25 cellular contexts compared by ENCODE assay signal in genomic region chr17:19417611-19418010, GRCh38. TPM values are rescaled to one million over a fixed set of nuclear protein-coding genes. Genes with fewer than 3 reads are reported as not detected.
DNase-seq lines count a peak whose midpoint lies in the region; ATAC-seq and TF ChIP-seq lines count a peak whose summit lies in the region.
"Had no signal": no experiment of that assay in that cellular context is flagged by ENCODE, and none has a peak within 500 bp of the region (broad histone marks: within the 10 kb centered on the region; RNA-seq: fewer than 3 reads in every experiment).

No MANE protein-coding gene starts in this region.

- H3K36me3 ChIP-seq in gastroesophageal sphincter: no peaks in the 10 kb centered on the region
- peaks cover 0 to 16% (median 0%) of the 10 kb centered on the region in 4 donors for H3K36me3 ChIP-seq in sigmoid colon
- H3K36me3 ChIP-seq in left ventricle myocardium inferior: no peaks in the 10 kb centered on the region
- H3K36me3 ChIP-seq: MG63, Peyer's patch had no signal

- H3K4me3 Mint-ChIP-seq in T-helper 17 cell: peak overlapping the region; percentile 7
- H3K4me3 Mint-ChIP-seq: IgD-negative memory B cell had no signal

- H3K4me1 ChIP-seq in gastroesophageal sphincter: peaks cover 0 to 6% (median 4%) of the 10 kb centered on the region in 3 donors
- peaks cover 0 to 10% (median 5%) of the 10 kb centered on the region in 4 donors for H3K4me1 ChIP-seq in sigmoid colon
- no peaks in the 10 kb centered on the region for H3K4me1 ChIP-seq in left ventricle myocardium inferior

- POLR2A ChIA-PET in GM10248 (lab: Yijun Ruan, JAX): no interaction called here

- H3K27ac ChIP-seq in gastroesophageal sphincter (peak overlapping the region in 3 of 4 donors; percentile 31 to 51 (median 43)), sigmoid colon (peak overlapping the region in 3 of 4 donors; percentile 36 to 46 (median 45)), left ventricle myocardium inferior (replicated peaks) (no peak overlapping the region)
- H3K27ac ChIP-seq: C4-2B had no signal

- intact Hi-C loops in sigmoid colon (cut with DNase I) (no loop called here), left ventricle myocardium inferior (cut with micrococcal nuclease) (no loop called here)

- TF ChIP-seq POLR2A in gastroesophageal sphincter (IDR thresholded peaks at IDR 0.05) (no peak), sigmoid colon (IDR thresholded peaks at IDR 0.05) (no peak)

- H3K27ac Mint-ChIP-seq in T-helper 17 cell: peak overlapping the region; percentile 89
- H3K27ac Mint-ChIP-seq: IgD-negative memory B cell had no signal

- no peak for TF ChIP-seq EP300 in gastroesophageal sphincter (IDR thresholded peaks at IDR 0.05)
- no peak for TF ChIP-seq EP300 in sigmoid colon (IDR thresholded peaks at IDR 0.05)

- TF ChIP-seq CTCF in GM10248 (IDR thresholded peaks at IDR 0.05; ENCODE audit: control extremely low read depth, extremely low read depth, low read depth, missing control alignments) (no peak), gastroesophageal sphincter (IDR thresholded peaks at IDR 0.05) (no peak), sigmoid colon (IDR thresholded peaks at IDR 0.05) (no peak), left ventricle myocardium inferior (IDR thresholded peaks at IDR 0.05; ENCODE audit: borderline replicate concordance) (no peak)

- H3K36me3 Mint-ChIP-seq in T-helper 17 cell (ENCODE audit: low read depth): no peaks in the 10 kb centered on the region
- H3K36me3 Mint-ChIP-seq: IgD-negative memory B cell had no signal

- H3K9me3 ChIP-seq in T-helper 17 cell (ENCODE audit: control insufficient read depth, low read length, poor library complexity, severe bottlenecking) (no peaks in the 10 kb centered on the region), gastroesophageal sphincter (no peaks in the 10 kb centered on the region), sigmoid colon (no peaks in the 10 kb centered on the region), left ventricle myocardium inferior (replicated peaks) (no peaks in the 10 kb centered on the region)
- H3K9me3 ChIP-seq: MG63, Peyer's patch had no signal

- DNase-seq in GM10248 (ENCODE audit: extremely low spot score) (peak; percentile 11), T-helper 17 cell (no peak), sigmoid colon (no peak), left ventricle myocardium inferior (no peak), NCI-H2081 treated with DMSO at 0.1 percent for 48 hours (lab: John Stamatoyannopoulos, UW) (no peak)
- DNase-seq: ACHN; DMS79 treated with DMSO at 0.1 percent for 48 hours; GOT3; Karpas-422; MG63; NCI-H1092; NCI-H146; NCI-H2029 treated with DMSO at 0.1 percent for 48 hours; NCI-H2171 treated with DMSO at 0.1 percent for 48 hours; NCI-H446; NCI-H748 treated with DMSO at 0.1 percent for 48 hours; NK-92 treated with Interleukin-12 subunit alpha and Interleukin-12 subunit beta, amount 100 ng/mL, for 24 hours; Peyer's patch had no signal

- H3K4me3 ChIP-seq in gastroesophageal sphincter (no peak overlapping the region), sigmoid colon (no peak overlapping the region), left ventricle myocardium inferior (no peak overlapping the region)
- H3K4me3 ChIP-seq: MG63, Peyer's patch had no signal

- WGBS in gastroesophageal sphincter (ENCODE audit: low coverage in 1 of 2), 2 donors: 50 to 59% methylated on average over 2 to 3 of the region's 3 CpGs
- WGBS in sigmoid colon, 2 donors: 42 to 51% methylated on average over 3 of the region's 3 CpGs

- peaks cover 6% of the 10 kb centered on the region for H3K27me3 Mint-ChIP-seq in T-helper 17 cell

- ATAC-seq in T-helper 17 cell (peak; percentile 65), gastroesophageal sphincter (no peak), GM21447 (IDR thresholded peaks at IDR 0.05; ENCODE audit: unreplicated experiment) (no peak), HG03469 (IDR thresholded peaks at IDR 0.05; ENCODE audit: unreplicated experiment) (no peak)

- peaks cover 11% of the 10 kb centered on the region for H3K4me1 Mint-ChIP-seq in T-helper 17 cell

- H3K27me3 ChIP-seq in gastroesophageal sphincter: no peaks in the 10 kb centered on the region
- no peaks in the 10 kb centered on the region for H3K27me3 ChIP-seq in sigmoid colon
- no peaks in the 10 kb centered on the region for H3K27me3 ChIP-seq in left ventricle myocardium inferior (ENCODE audit: low read depth)
- H3K27me3 ChIP-seq: MG63, Peyer's patch had no signal

- CTCF ChIA-PET in GM10248 (lab: Yijun Ruan, JAX): interaction anchor here (1.3 to 1.5 kb wide), 2 partner anchors 12 to 30 kb away, joined by 3 to 4 read pairs; no protein-coding TSS in a partner anchor

RNA-seq across cellular contexts. Expression of gene RNF112, which starts 6.6 kb away (rescaled TPM):
- total RNA-seq in T-helper 17 cell: under 1 TPM; 0.25 to 0.57 TPM
- 1 to 10 TPM; 1.4 to 7.6 (median 2.6) TPM for total RNA-seq in gastroesophageal sphincter
- 1 to 10 TPM; 3.8 to 8.6 (median 7.8) TPM for total RNA-seq in sigmoid colon
- polyA plus RNA-seq in sigmoid colon: 1 to 10 TPM in 1 of 3 donors, under 1 TPM in 2; 0.60 to 7.2 (median 0.92) TPM
- 1.6 TPM for total RNA-seq in left ventricle myocardium inferior
- total RNA-seq: HT-29, SK-MEL-5 had no signal
- polyA plus RNA-seq: IgD-negative memory B cell had no signal

RNA-seq across cellular contexts. Expression of gene MFAP4, which starts 30.6 kb away (rescaled TPM):
- total RNA-seq in T-helper 17 cell: not detected
- total RNA-seq in gastroesophageal sphincter: 100 to 1,000 TPM in 3 of 4 donors, 10 to 100 TPM in 1; 89.3 to 282 (median 165) TPM
- total RNA-seq in sigmoid colon: 100 to 1,000 TPM; 189 to 324 (median 195) TPM
- polyA plus RNA-seq in sigmoid colon: 10 to 100 TPM in 2 of 3 donors, 1 to 10 TPM in 1; 9.9 to 52.2 (median 42.0) TPM
- total RNA-seq in left ventricle myocardium inferior: 65.6 TPM
- total RNA-seq: HT-29, SK-MEL-5 had no signal
- polyA plus RNA-seq: IgD-negative memory B cell had no signal

RNA-seq across cellular contexts. Expression of gene MAPK7, which starts 39.3 kb away (rescaled TPM):
- 10 to 100 TPM; 16.7 to 20.3 TPM for total RNA-seq in T-helper 17 cell
- total RNA-seq in gastroesophageal sphincter: 10 to 100 TPM; 11.7 to 43.0 (median 28.0) TPM
- 10 to 100 TPM; 22.4 to 45.7 (median 29.5) TPM for total RNA-seq in sigmoid colon
- 10 to 100 TPM; 18.3 to 35.9 (median 22.8) TPM for polyA plus RNA-seq in sigmoid colon
- 11.4 TPM for total RNA-seq in left ventricle myocardium inferior

RNA-seq across cellular contexts. Expression of gene B9D1, which starts 55.1 kb away (rescaled TPM):
- total RNA-seq in T-helper 17 cell (1 to 10 TPM in 1 of 2 donors, under 1 TPM in 1; 0.37 to 1.2 TPM), gastroesophageal sphincter (10 to 100 TPM; 10.5 to 30.2 (median 16.2) TPM), sigmoid colon (10 to 100 TPM; 15.2 to 22.4 (median 16.0) TPM), left ventricle myocardium inferior (8.8 TPM)
- polyA plus RNA-seq in sigmoid colon: 10 to 100 TPM in 1 of 3 donors, 1 to 10 TPM in 2; 6.6 to 12.1 (median 6.9) TPM

Comparison
In these comparisons a context has a peak if more than half of its experiments do, and no peak if none do; other contexts are left out.
1. RNA of gene MFAP4, which starts 30.6 kb away (total RNA-seq): 189 to 324 TPM in sigmoid colon, 89.3 to 282 TPM in gastroesophageal sphincter and 65.6 TPM in left ventricle myocardium inferior (single experiment); not detected in T-helper 17 cell; every median in the first group is over 10 times any median in the second.